8 cellular contexts compared by ENCODE assay signal in the genomic region with DNA sequence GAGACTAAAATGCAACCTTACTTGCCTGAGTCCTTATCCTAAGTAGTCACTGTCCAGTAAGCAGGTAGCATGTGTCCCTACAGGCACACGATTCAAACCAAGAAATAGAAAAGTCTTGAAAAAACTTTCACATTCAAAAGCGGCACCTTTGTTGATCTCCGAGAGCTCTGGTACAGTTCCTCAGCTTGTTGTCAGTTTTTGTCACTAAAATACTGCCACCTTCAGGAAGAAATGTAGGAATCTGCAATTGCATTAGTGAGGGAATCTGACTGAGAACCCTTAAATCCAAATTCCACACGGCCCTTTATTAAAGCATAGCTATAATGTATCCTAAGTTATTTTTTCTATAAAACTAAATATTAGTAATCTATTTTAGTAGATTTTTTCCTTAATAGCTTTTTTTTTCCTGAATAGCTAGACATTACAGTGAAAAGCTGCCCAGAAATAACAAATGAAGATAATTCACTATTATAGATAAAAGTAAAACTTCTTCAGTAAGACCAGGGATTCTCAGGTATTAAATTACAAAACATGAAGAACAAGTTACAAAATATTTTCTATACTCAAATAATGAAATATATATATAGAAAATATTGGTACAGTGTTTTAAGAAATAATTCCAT. TPM values are rescaled to one million over a fixed set of nuclear protein-coding genes. Genes with fewer than 3 reads are reported as not detected.
DNase-seq lines count a peak whose midpoint lies in the region; ATAC-seq and TF ChIP-seq lines count a peak whose summit lies in the region.

No MANE protein-coding gene starts in this region.

- no peaks in the 10 kb centered on the region for H4K20me1 ChIP-seq in PC-3 (ENCODE audit: low read length)

- POLR2A ChIA-PET in PC-3 (lab: Charles Lee; ENCODE audit: unreplicated experiment) = interaction anchor here (0.6 to 0.7 kb wide), 4 partner anchors 10 to 1539 kb away, joined by 3 to 11 read pairs (median 4); no protein-coding TSS in a partner anchor

- H3K27ac Mint-ChIP-seq in activated CD4-positive, alpha-beta T cell treated with anti-CD3 and anti-CD28 coated beads, Interleukin-2, amount 10 ng/mL, durations not matched to agents 24 days and 14 days = no peak overlapping the region
- H3K27ac Mint-ChIP-seq in chondrocyte (ENCODE audit: unreplicated experiment) (no peak overlapping the region), type B pancreatic cell (no peak overlapping the region)

- BruUV-seq in PC-3 (replicated peaks; lab: Mats Ljungman, UMichigan) = no TSS peak

- H3K27me3 ChIP-seq in PC-3 (ENCODE audit: low read length) = no peaks in the 10 kb centered on the region
- H3K27me3 ChIP-seq in liver (ENCODE audit: control insufficient read depth in 4 of 4, insufficient read depth in 4 of 4, low read length in 3 of 4) = no peaks in the 10 kb centered on the region

- H3K36me3 Mint-ChIP-seq in activated CD4-positive, alpha-beta T cell treated with anti-CD3 and anti-CD28 coated beads, Interleukin-2, amount 10 ng/mL, durations not matched to agents 24 days and 14 days (ENCODE audit: low read depth) = no peaks in the 10 kb centered on the region
- H3K36me3 Mint-ChIP-seq in chondrocyte (ENCODE audit: low read depth) = no peaks in the 10 kb centered on the region
- no peaks in the 10 kb centered on the region for H3K36me3 Mint-ChIP-seq in type B pancreatic cell

- H3K9me3 ChIP-seq in PC-3 (ENCODE audit: low read length) (no peaks in the 10 kb centered on the region), liver (ENCODE audit: control insufficient read depth in 4 of 4, low read length in 3 of 4) (no peaks in the 10 kb centered on the region)

- peak; percentile 84 for ATAC-seq in GM21526 (IDR thresholded peaks at IDR 0.05; ENCODE audit: low FRiP score, unreplicated experiment)
- peak; percentile 95 for ATAC-seq in PC-3

- H3K27ac ChIP-seq in PC-3 (ENCODE audit: low read length) (no peak overlapping the region), liver (ENCODE audit: low read depth in 1 of 2, low read length in 2 of 2) (no peak overlapping the region)

- peak; percentile 78 for DNase-seq in activated CD4-positive, alpha-beta T cell treated with anti-CD3 and anti-CD28 coated beads, Interleukin-2, amount 10 ng/mL, durations not matched to agents 24 days and 14 days
- DNase-seq in activated CD4-positive, alpha-beta T cell treated with anti-CD3 and anti-CD28 coated beads for 1 hour = no peak
- DNase-seq in HT-29 (ENCODE audit: low spot score) = peak; percentile 81
- DNase-seq in PC-3 = peak; percentile 84
- no peak for DNase-seq in chondrocyte (ENCODE audit: low spot score)
- DNase-seq in type B pancreatic cell (ENCODE audit: extremely low spot score, unreplicated experiment) = no peak

- peaks cover 2% of the 10 kb centered on the region for H3K4me1 Mint-ChIP-seq in activated CD4-positive, alpha-beta T cell treated with anti-CD3 and anti-CD28 coated beads, Interleukin-2, amount 10 ng/mL, durations not matched to agents 24 days and 14 days
- H3K4me1 Mint-ChIP-seq in chondrocyte (ENCODE audit: low read depth) (peaks cover 7% of the 10 kb centered on the region), type B pancreatic cell (ENCODE audit: unreplicated experiment) (peaks cover 4% of the 10 kb centered on the region)

- intact Hi-C loops in activated CD4-positive, alpha-beta T cell treated with anti-CD3 and anti-CD28 coated beads, Interleukin-2, amount 10 ng/mL, durations not matched to agents 24 days and 14 days (cut with micrococcal nuclease) = loop anchor here (1.0 kb wide), 3 partner anchors 9 to 185 kb away; no protein-coding TSS in a partner anchor
- intact Hi-C loops in PC-3 (cut with micrococcal nuclease) = loop anchor here (1.0 to 10.0 kb wide), 3 partner anchors 149 to 216 kb away; no protein-coding TSS in a partner anchor

- no peaks in the 10 kb centered on the region for H3K4me1 ChIP-seq in PC-3 (ENCODE audit: insufficient read depth, low read length)
- no peaks in the 10 kb centered on the region for H3K4me1 ChIP-seq in liver (ENCODE audit: control insufficient read depth in 4 of 4, insufficient read depth in 4 of 4, low read length in 3 of 4)

- H3K36me3 ChIP-seq in PC-3 (ENCODE audit: low read depth, low read length) = no peaks in the 10 kb centered on the region
- H3K36me3 ChIP-seq in liver (ENCODE audit: control insufficient read depth in 4 of 4, insufficient read depth in 3 of 4, low read depth in 1 of 4, low read length in 3 of 4) = no peaks in the 10 kb centered on the region

- TF ChIP-seq RAD21 in liver (IDR thresholded peaks at IDR 0.05) = peak; percentile 75 to 80

- H2AFZ ChIP-seq in PC-3 (ENCODE audit: low read length) = peak overlapping the region; percentile 89

- H3K9ac ChIP-seq in PC-3 (ENCODE audit: low read length) = peak overlapping the region; percentile 37; the same call in 1 of the 2 replicates
- H3K9ac ChIP-seq in liver (ENCODE audit: low read depth in 1 of 2, low read length in 2 of 2) = no peak overlapping the region

- H3K9me3 Mint-ChIP-seq in activated CD4-positive, alpha-beta T cell treated with anti-CD3 and anti-CD28 coated beads, Interleukin-2, amount 10 ng/mL, durations not matched to agents 24 days and 14 days = no peaks in the 10 kb centered on the region
- no peaks in the 10 kb centered on the region for H3K9me3 Mint-ChIP-seq in chondrocyte (ENCODE audit: low read depth)
- no peaks in the 10 kb centered on the region for H3K9me3 Mint-ChIP-seq in type B pancreatic cell

- TF ChIP-seq CTCF in PC-3 (conservative IDR thresholded peaks at IDR 0.05; ENCODE audit: low read depth, low read length) = peak; percentile 83
- peak; percentile 95 for TF ChIP-seq CTCF in chondrocyte (IDR thresholded peaks at IDR 0.05)
- peak; percentile 61 for TF ChIP-seq CTCF in liver (IDR thresholded peaks at IDR 0.05; ENCODE audit: low read depth, low read length, missing input control)
- peak; percentile 88 for TF ChIP-seq CTCF in type B pancreatic cell (conservative IDR thresholded peaks at IDR 0.05)

- WGBS in liver = under 1% methylated on average over 4 of the region's 4 CpGs

- no peaks in the 10 kb centered on the region for H3K9me2 ChIP-seq in PC-3 (replicated peaks; ENCODE audit: low read length)

- H3K4me3 Mint-ChIP-seq in activated CD4-positive, alpha-beta T cell treated with anti-CD3 and anti-CD28 coated beads, Interleukin-2, amount 10 ng/mL, durations not matched to agents 24 days and 14 days = peak overlapping the region; percentile 50
- H3K4me3 Mint-ChIP-seq in chondrocyte (ENCODE audit: unreplicated experiment) (peak overlapping the region; percentile 73), type B pancreatic cell (peak overlapping the region; percentile 78)

- peak overlapping the region; percentile 65 for H3K4me3 ChIP-seq in PC-3 (ENCODE audit: low read length)
- H3K4me3 ChIP-seq in liver (ENCODE audit: low read depth in 1 of 3, low read length in 3 of 3) = peak overlapping the region in 1 of 3 donors; percentile 23

- H3K79me2 ChIP-seq in PC-3 (ENCODE audit: low read length) = no peaks in the 10 kb centered on the region

- peaks cover 37% of the 10 kb centered on the region for H3K27me3 Mint-ChIP-seq in activated CD4-positive, alpha-beta T cell treated with anti-CD3 and anti-CD28 coated beads, Interleukin-2, amount 10 ng/mL, durations not matched to agents 24 days and 14 days
- H3K27me3 Mint-ChIP-seq in chondrocyte (ENCODE audit: low read depth) = no peaks in the 10 kb centered on the region
- H3K27me3 Mint-ChIP-seq in type B pancreatic cell = peaks cover 4% of the 10 kb centered on the region

- peak overlapping the region; percentile 92 for H3K4me2 ChIP-seq in PC-3 (ENCODE audit: low read length)

- CTCF ChIA-PET in PC-3 (lab: Charles Lee) = interaction anchor here (0.5 to 1.7 kb wide), 14 partner anchors 8 to 801 kb away, joined by 3 to 29 read pairs (median 4); no protein-coding TSS in a partner anchor

- no peaks in the 10 kb centered on the region for H3F3A ChIP-seq in PC-3 (ENCODE audit: low read length, unreplicated experiment)

TF ChIP-seq in liver, 16 proteins besides CTCF, POLR2A, EP300 and RAD21:
- peak in 1 of 2 donors; percentile 8 for TF ChIP-seq HNF4A (conservative IDR thresholded peaks at IDR 0.05)
- TF ChIP-seq, protein P1, sequence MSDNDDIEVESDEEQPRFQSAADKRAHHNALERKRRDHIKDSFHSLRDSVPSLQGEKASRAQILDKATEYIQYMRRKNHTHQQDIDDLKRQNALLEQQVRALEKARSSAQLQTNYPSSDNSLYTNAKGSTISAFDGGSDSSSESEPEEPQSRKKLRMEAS (IDR thresholded peaks at IDR 0.05) = no peak

RNA-seq across cellular contexts. Expression of a gene that starts 44.0 kb away (rescaled TPM):
- not detected in 2 replicates for total RNA-seq in activated CD4-positive, alpha-beta T cell treated with anti-CD3 and anti-CD28 coated beads, Interleukin-2, amount 10 ng/mL, durations not matched to agents 24 days and 14 days
- not detected in 2 replicates for total RNA-seq in HT-29 (2014; rRNA removed; shearing (Covaris generic))
- total RNA-seq in PC-3 (2014; rRNA removed) (not detected in 2 replicates), chondrocyte (not detected in 3 replicates), liver (not detected), type B pancreatic cell (ENCODE audit: low replicate concordance) (not detected in 2 replicates)
- polyA plus RNA-seq in liver = under 1 TPM in 1 of 2 donors, not detected in 1; 0.21 TPM

Comparison
In these comparisons a context has a peak if more than half of its experiments do, and no peak if none do; other contexts are left out.
1. DNase-seq: peak in activated CD4-positive, alpha-beta T cell treated with anti-CD3 and anti-CD28 coated beads, Interleukin-2, amount 10 ng/mL, durations not matched to agents 24 days and 14 days (single experiment), HT-29 (single experiment) and PC-3 (single experiment); none in activated CD4-positive, alpha-beta T cell treated with anti-CD3 and anti-CD28 coated beads for 1 hour (single experiment), chondrocyte (single experiment) and type B pancreatic cell (single experiment).
2. Peak in every context shown above with its lines, with median percentiles within 50 percentile points of each other: H3K4me3 Mint-ChIP-seq and CTCF ChIP-seq.